ENCODE assay signal across 8 cellular contexts in the genomic region with DNA sequence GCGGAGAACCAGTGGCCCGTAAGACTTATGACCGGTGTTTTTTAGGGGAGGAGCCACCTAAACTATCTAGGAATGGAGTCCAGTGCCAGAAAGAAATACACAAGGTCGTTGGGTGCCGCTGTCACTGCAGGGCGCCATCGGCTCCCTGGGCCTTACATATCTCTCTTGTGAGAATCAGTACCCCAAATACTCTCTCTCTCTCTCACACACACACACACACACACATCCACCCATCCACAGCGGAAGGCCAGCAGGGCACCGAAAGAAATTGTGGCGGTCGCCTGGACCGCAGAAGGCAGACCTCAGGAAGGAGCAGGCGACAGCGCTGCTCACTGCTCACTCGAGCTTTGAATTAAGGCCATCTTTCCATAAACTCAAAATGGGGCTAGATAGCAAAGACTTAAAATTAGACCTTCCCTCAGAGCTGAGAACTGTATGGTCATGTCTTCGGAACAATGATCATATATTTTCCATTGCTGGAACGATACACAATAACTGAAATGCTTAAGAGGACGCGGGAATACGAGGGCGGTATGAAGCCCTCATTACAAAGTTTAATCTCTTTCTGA. TPM values are rescaled to one million over a fixed set of nuclear protein-coding genes. Genes with fewer than 3 reads are reported as not detected.
DNase-seq lines count a peak whose midpoint lies in the region; ATAC-seq and TF ChIP-seq lines count a peak whose summit lies in the region.

No MANE protein-coding gene starts in this region.

- H3K9me3 Mint-ChIP-seq in activated naive CD8-positive, alpha-beta T cell treated with anti-CD3 and anti-CD28 coated beads, Interleukin-2, amount 10 ng/mL, durations not matched to agents 7 days and 5 days, result no peaks in the 10 kb centered on the region
- H3K9me3 Mint-ChIP-seq in nephron progenitor cell, result peaks cover 20% of the 10 kb centered on the region

- H3K4me1 Mint-ChIP-seq in activated naive CD8-positive, alpha-beta T cell treated with anti-CD3 and anti-CD28 coated beads, Interleukin-2, amount 10 ng/mL, durations not matched to agents 7 days and 5 days, result peaks cover 19% of the 10 kb centered on the region
- peaks cover 16% of the 10 kb centered on the region for H3K4me1 Mint-ChIP-seq in nephron progenitor cell

- ATAC-seq in GM18858 (IDR thresholded peaks at IDR 0.05; ENCODE audit: unreplicated experiment), result peak; percentile 39
- peak; percentile 53 for ATAC-seq in HG02759 (IDR thresholded peaks at IDR 0.05; ENCODE audit: unreplicated experiment)
- ATAC-seq in activated naive CD8-positive, alpha-beta T cell treated with anti-CD3 and anti-CD28 coated beads, Interleukin-2, amount 10 ng/mL, durations not matched to agents 7 days and 5 days (ENCODE audit: low read depth), result peak; percentile 53

- POLR2A ChIA-PET in activated naive CD8-positive, alpha-beta T cell treated with anti-CD3 and anti-CD28 coated beads, Interleukin-2, amount 10 ng/mL, durations not matched to agents 7 days and 5 days (lab: Charles Lee), result no interaction called here

- peak overlapping the region; percentile 75 for H3K4me3 Mint-ChIP-seq in activated naive CD8-positive, alpha-beta T cell treated with anti-CD3 and anti-CD28 coated beads, Interleukin-2, amount 10 ng/mL, durations not matched to agents 7 days and 5 days
- H3K4me3 Mint-ChIP-seq in nephron progenitor cell, result peak overlapping the region; percentile 67

- peaks cover 78% of the 10 kb centered on the region for H3K27me3 Mint-ChIP-seq in activated naive CD8-positive, alpha-beta T cell treated with anti-CD3 and anti-CD28 coated beads, Interleukin-2, amount 10 ng/mL, durations not matched to agents 7 days and 5 days
- H3K27me3 Mint-ChIP-seq in nephron progenitor cell (ENCODE audit: low read depth, poor library complexity), result peaks cover 97% of the 10 kb centered on the region

- H3K36me3 Mint-ChIP-seq in activated naive CD8-positive, alpha-beta T cell treated with anti-CD3 and anti-CD28 coated beads, Interleukin-2, amount 10 ng/mL, durations not matched to agents 7 days and 5 days, result peaks cover 5% of the 10 kb centered on the region
- H3K36me3 Mint-ChIP-seq in nephron progenitor cell (ENCODE audit: low read depth), result no peaks in the 10 kb centered on the region

- DNase-seq in activated naive CD8-positive, alpha-beta T cell treated with anti-CD3 and anti-CD28 coated beads, Interleukin-2, amount 10 ng/mL, durations not matched to agents 7 days and 5 days, result peak; percentile 53
- DNase-seq in nephron progenitor cell (no peak), amniotic stem cell (lab: John Stamatoyannopoulos, UW) (no peak), activated gamma-delta T cell treated with Interleukin-2 at 50 U/mL for 16 hours (no peak), NCI-H1436 treated with DMSO at 0.1 percent for 48 hours (lab: John Stamatoyannopoulos, UW) (no peak), NCI-H524 treated with DMSO at 0.1 percent for 48 hours (lab: John Stamatoyannopoulos, UW) (no peak)

- peak overlapping the region; percentile 15 for H3K27ac Mint-ChIP-seq in activated naive CD8-positive, alpha-beta T cell treated with anti-CD3 and anti-CD28 coated beads, Interleukin-2, amount 10 ng/mL, durations not matched to agents 7 days and 5 days
- no peak overlapping the region for H3K27ac Mint-ChIP-seq in nephron progenitor cell

- TF ChIP-seq CTCF in nephron progenitor cell (IDR thresholded peaks at IDR 0.05), result no peak

RNA-seq across cellular contexts. Expression of a gene that starts 10.3 kb away (rescaled TPM):
- 1 to 10 TPM; 3.0 to 3.2 TPM for total RNA-seq in activated naive CD8-positive, alpha-beta T cell treated with anti-CD3 and anti-CD28 coated beads, Interleukin-2, amount 10 ng/mL, durations not matched to agents 7 days and 5 days
